20 cellular contexts compared by ENCODE assay signal in genomic region chr14:99679996-99680395, GRCh38. TPM values are rescaled to one million over a fixed set of nuclear protein-coding genes. Genes with fewer than 3 reads are reported as not detected.
DNase-seq lines count a peak whose midpoint lies in the region; ATAC-seq lines count a peak whose summit lies in the region.
"Had no signal": no experiment of that assay in that cellular context is flagged by ENCODE, and none has a peak within 500 bp of the region (broad histone marks: within the 10 kb centered on the region; RNA-seq: fewer than 3 reads in every experiment).

No MANE protein-coding gene starts in this region.

- peaks cover 3% of the 10 kb centered on the region for H3K4me1 Mint-ChIP-seq in activated naive CD4-positive, alpha-beta T cell treated with anti-CD3 and anti-CD28 coated beads for 36 hours (ENCODE audit: low read depth)
- H3K4me1 Mint-ChIP-seq in natural killer cell treated with Interleukin-12 subunit alpha and Interleukin-12 subunit beta and Interleukin-15 and Interleukin-18, amount 100 ng/mL, for 72 hours (ENCODE audit: low read depth in 2 of 2) = peaks cover 0 to 3% of the 10 kb centered on the region in 2 donors

- peaks cover 1% of the 10 kb centered on the region for H3K36me3 Mint-ChIP-seq in activated naive CD4-positive, alpha-beta T cell treated with anti-CD3 and anti-CD28 coated beads for 36 hours (ENCODE audit: low read depth)
- no peaks in the 10 kb centered on the region for H3K36me3 Mint-ChIP-seq in natural killer cell treated with Interleukin-12 subunit alpha and Interleukin-12 subunit beta and Interleukin-15 and Interleukin-18, amount 100 ng/mL, for 72 hours

- DNase-seq in cardiac septum (ENCODE audit: low spot score) (peak; percentile 55), Right ventricle myocardium superior (no peak), left lobe of liver (ENCODE audit: low spot score) (peak; percentile 36), posterior vena cava (ENCODE audit: low spot score) (peak; percentile 41), NCI-H345 treated with DMSO at 0.1 percent for 48 hours (lab: John Stamatoyannopoulos, UW; ENCODE audit: unreplicated experiment) (no peak)
- no peak for DNase-seq in activated naive CD4-positive, alpha-beta T cell treated with anti-CD3 and anti-CD28 coated beads for 36 hours
- no peak for DNase-seq in natural killer cell treated with Interleukin-12 subunit alpha and Interleukin-12 subunit beta and Interleukin-15 and Interleukin-18, amount 100 ng/mL, for 72 hours (ENCODE audit: low spot score)
- DNase-seq: 8988T; ACHN; C1 segment of cervical spinal cord; Calu3; CD4-positive, alpha-beta memory T cell; COR-L47; DMS53; DMS79 treated with DMSO at 0.1 percent for 48 hours; GF-D8; HFFc6 had no signal

- H3K4me3 Mint-ChIP-seq in activated naive CD4-positive, alpha-beta T cell treated with anti-CD3 and anti-CD28 coated beads for 36 hours = no peak overlapping the region
- H3K4me3 Mint-ChIP-seq in natural killer cell treated with Interleukin-12 subunit alpha and Interleukin-12 subunit beta and Interleukin-15 and Interleukin-18, amount 100 ng/mL, for 72 hours = no peak overlapping the region
- H3K4me3 Mint-ChIP-seq: CD4-positive, alpha-beta memory T cell; GM23338; HFFc6 had no signal

- peaks cover 2% of the 10 kb centered on the region for H3K27me3 Mint-ChIP-seq in activated naive CD4-positive, alpha-beta T cell treated with anti-CD3 and anti-CD28 coated beads for 36 hours (ENCODE audit: low read depth)
- peaks cover 0 to under 1% of the 10 kb centered on the region in 2 donors for H3K27me3 Mint-ChIP-seq in natural killer cell treated with Interleukin-12 subunit alpha and Interleukin-12 subunit beta and Interleukin-15 and Interleukin-18, amount 100 ng/mL, for 72 hours

- CTCF ChIA-PET in activated naive CD4-positive, alpha-beta T cell treated with anti-CD3 and anti-CD28 coated beads for 36 hours (lab: Charles Lee) = interaction anchor here (0.7 to 1.5 kb wide), 3 partner anchors 10 to 205 kb away, joined by 3 to 7 read pairs (median 4); no protein-coding TSS in a partner anchor

- intact Hi-C loops in cardiac septum (cut with DNase I) (loop anchor here (5.0 kb wide), 3 partner anchors 52 to 163 kb away; partner anchors contain the start of gene EML1), Right ventricle myocardium superior (cut with DNase I) (loop anchor here (5.0 kb wide), 1 partner anchor 207 kb away; no protein-coding TSS in a partner anchor), posterior vena cava (cut with DNase I) (loop anchor here in 1 of 2 donors (5.0 kb wide), 1 partner anchor 207 kb away; no protein-coding TSS in a partner anchor)
- intact Hi-C loops in activated naive CD4-positive, alpha-beta T cell treated with anti-CD3 and anti-CD28 coated beads for 36 hours (cut with micrococcal nuclease) = loop anchor here (5.0 kb wide), 2 partner anchors 267 to 387 kb away; partner anchors contain the start of gene EVL

- H3K27ac Mint-ChIP-seq in activated naive CD4-positive, alpha-beta T cell treated with anti-CD3 and anti-CD28 coated beads for 36 hours = no peak overlapping the region
- H3K27ac Mint-ChIP-seq in natural killer cell treated with Interleukin-12 subunit alpha and Interleukin-12 subunit beta and Interleukin-15 and Interleukin-18, amount 100 ng/mL, for 72 hours = no peak overlapping the region
- H3K27ac Mint-ChIP-seq: CD4-positive, alpha-beta memory T cell; GM23338; HFFc6 had no signal

- peaks cover 13% of the 10 kb centered on the region for H3K9me3 Mint-ChIP-seq in activated naive CD4-positive, alpha-beta T cell treated with anti-CD3 and anti-CD28 coated beads for 36 hours
- H3K9me3 Mint-ChIP-seq in natural killer cell treated with Interleukin-12 subunit alpha and Interleukin-12 subunit beta and Interleukin-15 and Interleukin-18, amount 100 ng/mL, for 72 hours = no peaks in the 10 kb centered on the region

- ATAC-seq in Right ventricle myocardium superior (ENCODE audit: poor library complexity) (no peak), left lobe of liver (no peak)
- ATAC-seq in natural killer cell treated with Interleukin-12 subunit alpha and Interleukin-12 subunit beta and Interleukin-15 and Interleukin-18, amount 100 ng/mL, for 72 hours = no peak
- ATAC-seq: A549, GM23338 had no signal

RNA-seq across cellular contexts. Expression of gene CYP46A1, which starts 4.1 kb away (rescaled TPM):
- total RNA-seq in cardiac septum (5.5 TPM), Right ventricle myocardium superior (3.0 TPM), left lobe of liver (1.5 TPM), posterior vena cava (1 to 10 TPM; 1.3 TPM)
- total RNA-seq in activated naive CD4-positive, alpha-beta T cell treated with anti-CD3 and anti-CD28 coated beads for 36 hours = under 1 TPM; 0.10 to 0.12 TPM
- under 1 TPM in 1 of 2 donors, not detected in 1; 0.11 TPM for total RNA-seq in natural killer cell treated with Interleukin-12 subunit alpha and Interleukin-12 subunit beta and Interleukin-15 and Interleukin-18, amount 100 ng/mL, for 72 hours
- total RNA-seq: Calu3, H4 had no signal

RNA-seq across cellular contexts. Expression of gene HHIPL1, which starts 35.1 kb away (rescaled TPM):
- total RNA-seq in cardiac septum = 1.9 TPM
- 1.6 TPM for total RNA-seq in Right ventricle myocardium superior
- 0.96 TPM for total RNA-seq in left lobe of liver
- total RNA-seq in posterior vena cava = 10 to 100 TPM; 10.9 to 11.6 TPM
- under 1 TPM; 0.15 to 0.31 TPM for total RNA-seq in activated naive CD4-positive, alpha-beta T cell treated with anti-CD3 and anti-CD28 coated beads for 36 hours
- total RNA-seq in natural killer cell treated with Interleukin-12 subunit alpha and Interleukin-12 subunit beta and Interleukin-15 and Interleukin-18, amount 100 ng/mL, for 72 hours = not detected
- total RNA-seq: Calu3 had no signal

Comparison
In these comparisons a context has a peak if more than half of its experiments do, and no peak if none do; other contexts are left out.
1. DNase-seq: peak in cardiac septum (single experiment), left lobe of liver (single experiment) and posterior vena cava (single experiment); none in Right ventricle myocardium superior (single experiment), activated naive CD4-positive, alpha-beta T cell treated with anti-CD3 and anti-CD28 coated beads for 36 hours (single experiment), NCI-H345 treated with DMSO at 0.1 percent for 48 hours (single experiment) and natural killer cell treated with Interleukin-12 subunit alpha and Interleukin-12 subunit beta and Interleukin-15 and Interleukin-18, amount 100 ng/mL, for 72 hours (single experiment).